Comparison of ENCODE assay signal across 13 cellular contexts in the genomic region with DNA sequence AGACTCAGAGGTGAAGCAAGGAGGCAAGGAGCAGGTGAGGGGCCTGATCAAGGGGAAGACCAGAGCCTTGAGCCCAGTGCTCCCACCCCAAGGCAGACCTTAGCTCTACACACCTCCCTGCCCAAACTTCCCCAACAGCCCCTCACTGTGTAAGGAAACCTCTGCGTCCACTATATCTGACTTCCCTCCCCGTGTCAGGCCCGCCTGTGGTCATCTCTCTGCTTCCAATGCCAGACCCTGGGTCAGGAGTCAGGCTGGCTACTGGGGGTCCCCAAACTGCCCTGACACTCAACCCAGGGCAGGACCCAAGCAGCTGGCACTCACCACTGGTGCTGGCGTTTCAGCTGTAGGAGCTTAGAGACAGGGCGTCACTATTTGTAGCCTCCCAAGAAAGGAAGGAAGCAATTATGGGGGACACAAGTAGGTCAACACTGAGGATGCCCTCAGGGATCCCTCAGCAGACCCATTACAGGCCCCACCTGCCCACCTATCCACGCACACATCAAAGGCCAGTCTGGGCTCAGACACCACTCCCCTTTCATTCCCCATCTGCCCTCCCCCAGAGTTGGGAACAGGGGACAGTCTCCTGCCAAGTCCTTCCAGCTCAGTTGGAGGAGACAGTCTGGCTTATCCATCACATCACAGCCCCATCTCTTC. TPM values are rescaled to one million over a fixed set of nuclear protein-coding genes. Genes with fewer than 3 reads are reported as not detected.
DNase-seq lines count a peak whose midpoint lies in the region; ATAC-seq and TF ChIP-seq lines count a peak whose summit lies in the region.
"Had no signal": no experiment of that assay in that cellular context is flagged by ENCODE, and none has a peak within 500 bp of the region (broad histone marks: within the 10 kb centered on the region; RNA-seq: fewer than 3 reads in every experiment).

No MANE protein-coding gene starts in this region.

- no peaks in the 10 kb centered on the region for H3K36me3 ChIP-seq in ACC112 (ENCODE audit: insufficient read depth, low read length)

- peak overlapping the region; percentile 95 for H3K27ac Mint-ChIP-seq in HFFc6

- no peaks in the 10 kb centered on the region for H3K79me2 ChIP-seq in ACC112 (ENCODE audit: control insufficient read depth, insufficient read depth, low read length, unreplicated experiment)

- no peak for ATAC-seq in stimulated activated naive CD8-positive, alpha-beta T cell treated with anti-CD3 and anti-CD28 coated beads, Interleukin-15, Interleukin-2, amounts not matched to agents 100 U/mL and 50 U/mL, for 24 hours
- no peak for ATAC-seq in HG02870 (IDR thresholded peaks at IDR 0.05; ENCODE audit: unreplicated experiment)
- no peak for ATAC-seq in GM19455 (IDR thresholded peaks at IDR 0.05; ENCODE audit: unreplicated experiment)

- peaks cover 5% of the 10 kb centered on the region for H3K27me3 Mint-ChIP-seq in HFFc6 (ENCODE audit: insufficient read depth)
- H3K27me3 Mint-ChIP-seq: CD4-positive, alpha-beta T cell had no signal

- H3K4me1 ChIP-seq in ACC112 (ENCODE audit: control insufficient read depth, insufficient read depth, low read length, unreplicated experiment), result peaks cover 60% of the 10 kb centered on the region

- no peak for DNase-seq in HFFc6
- DNase-seq in epithelial cell of prostate (ENCODE audit: low read depth, low spot score), result no peak
- peak; percentile 46 for DNase-seq in posterior vena cava (ENCODE audit: low spot score)
- no peak for DNase-seq in stimulated activated naive CD8-positive, alpha-beta T cell treated with anti-CD3 and anti-CD28 coated beads, Interleukin-15, Interleukin-2, amounts not matched to agents 100 U/mL and 50 U/mL, for 24 hours
- no peak for DNase-seq in activated effector memory CD4-positive, alpha-beta T cell treated with Interleukin-2 at 50 U/mL for 16 hours
- DNase-seq: activated CD8-positive, alpha-beta memory T cell treated with anti-CD3 and anti-CD28 coated beads, Interleukin-2, amount 50 U/mL, for 48 hours; CD4-positive, alpha-beta T cell; RPMI8226 had no signal

- H3K4me3 ChIP-seq in ACC112 (ENCODE audit: low read depth, low read length), result no peak overlapping the region

- H3K27me3 ChIP-seq in ACC112 (ENCODE audit: insufficient read depth, low read length), result no peaks in the 10 kb centered on the region

- H3K4me1 Mint-ChIP-seq in HFFc6 (ENCODE audit: low read depth), result peaks cover 95% of the 10 kb centered on the region

- no peak overlapping the region for H2AFZ ChIP-seq in ACC112 (ENCODE audit: low read length, unreplicated experiment)

- peaks cover 1% of the 10 kb centered on the region; the same call in 1 of the 2 replicates for H3K36me3 Mint-ChIP-seq in HFFc6 (ENCODE audit: low read depth)

- H3K27ac ChIP-seq in ACC112 (ENCODE audit: low read depth, low read length) (peak overlapping the region; percentile 53; the same call in 1 of the 2 replicates), epithelial cell of prostate (peak overlapping the region; percentile 32)

- no peak overlapping the region; the same call in 1 of the 2 replicates for H3K4me3 Mint-ChIP-seq in HFFc6

- intact Hi-C loops in posterior vena cava (cut with DNase I), result no loop called here

- no peaks in the 10 kb centered on the region for H3K9me3 Mint-ChIP-seq in HFFc6
- H3K9me3 Mint-ChIP-seq: CD4-positive, alpha-beta T cell had no signal

- 0 out of 2 replicates have a peak, but pooled peaks have one; percentile 22 for TF ChIP-seq CTCF in HFFc6 (IDR thresholded peaks at IDR 0.05)

RNA-seq across cellular contexts. Expression of gene S100A3, which starts 0.8 kb away (rescaled TPM):
- 1 to 10 TPM; 3.4 to 5.6 (median 5.1) TPM for total RNA-seq in HFFc6 (2021; fragmentation: NEBNext Ultra II Directional; extraction: Animal tissue kit (Norgen Biotek cat#: 25700))
- 1 to 10 TPM; 4.1 to 8.3 TPM for total RNA-seq in posterior vena cava
- total RNA-seq: CD4-positive, alpha-beta T cell; mucosa of gallbladder had no signal

RNA-seq across cellular contexts. Expression of gene S100A4, which starts 4.3 kb away (rescaled TPM):
- total RNA-seq in HFFc6 (2021; fragmentation: NEBNext Ultra II Directional; extraction: Animal tissue kit (Norgen Biotek cat#: 25700)), result 100 to 1,000 TPM; 394 to 846 (median 814) TPM
- total RNA-seq in posterior vena cava, result 100 to 1,000 TPM; 286 to 472 TPM

RNA-seq across cellular contexts. Expression of gene S100A5, which starts 9.1 kb away (rescaled TPM):
- 1 to 10 TPM in 1 of 6 experiments, under 1 TPM in 5; 0.40 to 1.2 (median 0.71) TPM for total RNA-seq in HFFc6 (2021; fragmentation: NEBNext Ultra II Directional; extraction: Animal tissue kit (Norgen Biotek cat#: 25700))
- total RNA-seq in posterior vena cava, result not detected
- total RNA-seq: aorta, mucosa of gallbladder had no signal

RNA-seq across cellular contexts. Expression of gene S100A6, which starts 14.1 kb away (rescaled TPM):
- total RNA-seq in HFFc6 (2021; fragmentation: NEBNext Ultra II Directional; extraction: Animal tissue kit (Norgen Biotek cat#: 25700)), result 1,000 to 10,000 TPM; 1,971 to 2,311 (median 2,129) TPM
- total RNA-seq in posterior vena cava, result 1,000 to 10,000 TPM; 1,174 to 1,536 TPM

RNA-seq across cellular contexts. Expression of gene S100A2, which starts 15.8 kb away (rescaled TPM):
- total RNA-seq in HFFc6 (2021; fragmentation: NEBNext Ultra II Directional; extraction: Animal tissue kit (Norgen Biotek cat#: 25700)), result 10 to 100 TPM in 4 of 6 experiments, 1 to 10 TPM in 2; 7.4 to 12.5 (median 10.4) TPM
- total RNA-seq in posterior vena cava, result 1 to 10 TPM; 1.5 to 3.5 TPM
- total RNA-seq: CD4-positive, alpha-beta T cell had no signal
